28 cellular contexts compared by ENCODE assay signal in genomic region chr19:3897936-3898335, GRCh38. TPM values are rescaled to one million over a fixed set of nuclear protein-coding genes. Genes with fewer than 3 reads are reported as not detected.
DNase-seq lines count a peak whose midpoint lies in the region; ATAC-seq and TF ChIP-seq lines count a peak whose summit lies in the region.
"Had no signal": no experiment of that assay in that cellular context is flagged by ENCODE, and none has a peak within 500 bp of the region (broad histone marks: within the 10 kb centered on the region; RNA-seq: fewer than 3 reads in every experiment).

No MANE protein-coding gene starts in this region.

- H3K4me1 Mint-ChIP-seq in activated CD4-positive, alpha-beta T cell treated with anti-CD3 and anti-CD28 coated beads, Interleukin-2, amount 10 ng/mL, durations not matched to agents 7 days and 5 days, result peaks cover 4% of the 10 kb centered on the region
- H3K4me1 Mint-ChIP-seq in CD8-positive, alpha-beta memory T cell, result peaks cover 7 to 10% (median 8%) of the 10 kb centered on the region in 3 donors
- peaks cover 4% of the 10 kb centered on the region for H3K4me1 Mint-ChIP-seq in activated CD8-positive, alpha-beta T cell treated with anti-CD3 and anti-CD28 coated beads for 36 hours (ENCODE audit: low read depth)
- peaks cover 6 to 8% of the 10 kb centered on the region in 2 donors for H3K4me1 Mint-ChIP-seq in natural killer cell treated with Interleukin-12 subunit alpha and Interleukin-12 subunit beta and Interleukin-15 and Interleukin-18, amount 100 ng/mL, for 72 hours (ENCODE audit: low read depth in 2 of 2)

- peaks cover 5% of the 10 kb centered on the region for H3K9me3 Mint-ChIP-seq in activated CD4-positive, alpha-beta T cell treated with anti-CD3 and anti-CD28 coated beads, Interleukin-2, amount 10 ng/mL, durations not matched to agents 7 days and 5 days
- peaks cover 0 to 4% (median 0%) of the 10 kb centered on the region in 5 donors for H3K9me3 Mint-ChIP-seq in CD8-positive, alpha-beta memory T cell
- peaks cover 1% of the 10 kb centered on the region for H3K9me3 Mint-ChIP-seq in activated CD8-positive, alpha-beta T cell treated with anti-CD3 and anti-CD28 coated beads for 36 hours
- no peaks in the 10 kb centered on the region for H3K9me3 Mint-ChIP-seq in natural killer cell treated with Interleukin-12 subunit alpha and Interleukin-12 subunit beta and Interleukin-15 and Interleukin-18, amount 100 ng/mL, for 72 hours

- no peaks in the 10 kb centered on the region for H3K36me3 ChIP-seq in CD8-positive, alpha-beta memory T cell (ENCODE audit: insufficient read depth, low read length)
- H3K36me3 ChIP-seq: BLaER1 had no signal

- no peaks in the 10 kb centered on the region for H3K9me3 ChIP-seq in CD8-positive, alpha-beta memory T cell (ENCODE audit: low read length)

- H3K27ac ChIP-seq in CD8-positive, alpha-beta memory T cell (ENCODE audit: low read depth, low read length), result no peak overlapping the region
- H3K27ac ChIP-seq: BLaER1, RWPE1 had no signal

- TF ChIP-seq CTCF in activated CD8-positive, alpha-beta T cell treated with anti-CD3 and anti-CD28 coated beads for 36 hours (IDR thresholded peaks at IDR 0.05), result no peak

- H3K4me3 ChIP-seq in CD8-positive, alpha-beta memory T cell (ENCODE audit: low read length), result no peak overlapping the region
- H3K4me3 ChIP-seq: BLaER1 had no signal

- intact Hi-C loops in activated CD8-positive, alpha-beta T cell treated with anti-CD3 and anti-CD28 coated beads for 36 hours (cut with micrococcal nuclease), result no loop called here

- H3K36me3 Mint-ChIP-seq in activated CD4-positive, alpha-beta T cell treated with anti-CD3 and anti-CD28 coated beads, Interleukin-2, amount 10 ng/mL, durations not matched to agents 7 days and 5 days (ENCODE audit: low read depth), result no peaks in the 10 kb centered on the region
- no peaks in the 10 kb centered on the region for H3K36me3 Mint-ChIP-seq in CD8-positive, alpha-beta memory T cell
- no peaks in the 10 kb centered on the region for H3K36me3 Mint-ChIP-seq in activated CD8-positive, alpha-beta T cell treated with anti-CD3 and anti-CD28 coated beads for 36 hours (ENCODE audit: low read depth)
- no peaks in the 10 kb centered on the region for H3K36me3 Mint-ChIP-seq in natural killer cell treated with Interleukin-12 subunit alpha and Interleukin-12 subunit beta and Interleukin-15 and Interleukin-18, amount 100 ng/mL, for 72 hours
- H3K36me3 Mint-ChIP-seq: CD4-positive, CD25-positive, alpha-beta regulatory T cell; IgD-negative memory B cell had no signal

- H3K27me3 ChIP-seq in CD8-positive, alpha-beta memory T cell (ENCODE audit: insufficient read depth, low read length, poor library complexity, severe bottlenecking), result no peaks in the 10 kb centered on the region
- H3K27me3 ChIP-seq: BLaER1 had no signal

- peaks cover 2% of the 10 kb centered on the region for H3K27me3 Mint-ChIP-seq in activated CD4-positive, alpha-beta T cell treated with anti-CD3 and anti-CD28 coated beads, Interleukin-2, amount 10 ng/mL, durations not matched to agents 7 days and 5 days
- peaks cover 0 to 7% of the 10 kb centered on the region in 2 donors for H3K27me3 Mint-ChIP-seq in CD8-positive, alpha-beta memory T cell
- H3K27me3 Mint-ChIP-seq in activated CD8-positive, alpha-beta T cell treated with anti-CD3 and anti-CD28 coated beads for 36 hours, result no peaks in the 10 kb centered on the region
- peaks cover 0 to 2% of the 10 kb centered on the region in 2 donors for H3K27me3 Mint-ChIP-seq in natural killer cell treated with Interleukin-12 subunit alpha and Interleukin-12 subunit beta and Interleukin-15 and Interleukin-18, amount 100 ng/mL, for 72 hours
- H3K27me3 Mint-ChIP-seq: CD4-positive, CD25-positive, alpha-beta regulatory T cell; IgD-negative memory B cell had no signal

- no peak overlapping the region for H3K4me3 Mint-ChIP-seq in activated CD4-positive, alpha-beta T cell treated with anti-CD3 and anti-CD28 coated beads, Interleukin-2, amount 10 ng/mL, durations not matched to agents 7 days and 5 days
- peak overlapping the region in 5 of 7 donors; percentile 8 to 72 (median 36) for H3K4me3 Mint-ChIP-seq in CD8-positive, alpha-beta memory T cell
- no peak overlapping the region for H3K4me3 Mint-ChIP-seq in activated CD8-positive, alpha-beta T cell treated with anti-CD3 and anti-CD28 coated beads for 36 hours
- H3K4me3 Mint-ChIP-seq in natural killer cell treated with Interleukin-12 subunit alpha and Interleukin-12 subunit beta and Interleukin-15 and Interleukin-18, amount 100 ng/mL, for 72 hours, result peak overlapping the region; percentile 13
- H3K4me3 Mint-ChIP-seq: CD4-positive, CD25-positive, alpha-beta regulatory T cell; IgD-negative memory B cell had no signal

- peak; percentile 43 for DNase-seq in activated CD4-positive, alpha-beta T cell treated with anti-CD3 and anti-CD28 coated beads, Interleukin-2, amount 10 ng/mL, durations not matched to agents 7 days and 5 days
- DNase-seq in activated CD4-positive, alpha-beta T cell treated with anti-CD3 and anti-CD28 coated beads, Interleukin-2, amount 50 U/mL, for 4 hours, result no peak
- DNase-seq in CD8-positive, alpha-beta memory T cell, result peak in 2 of 5 donors; percentile 11 to 29
- DNase-seq in activated CD8-positive, alpha-beta T cell treated with anti-CD3 and anti-CD28 coated beads for 36 hours, result peak; percentile 40
- no peak for DNase-seq in natural killer cell treated with Interleukin-12 subunit alpha and Interleukin-12 subunit beta and Interleukin-15 and Interleukin-18, amount 100 ng/mL, for 72 hours (ENCODE audit: low spot score)
- DNase-seq in GM03348 (ENCODE audit: low spot score), result no peak
- DNase-seq: Caco-2, DMS 273 treated with DMSO at 0.1 percent for 48 hours, DMS79, GF-D8, HCEC 1CT, NCI-H1048, NCI-H1417, NCI-H1694, NCI-H2081, NCI-H2227 treated with DMSO at 0.1 percent for 48 hours, NCI-H526 treated with DMSO at 0.1 percent for 48 hours, SHP77 had no signal

- H3K4me1 ChIP-seq in CD8-positive, alpha-beta memory T cell (ENCODE audit: insufficient read depth, low read length), result no peaks in the 10 kb centered on the region
- H3K4me1 ChIP-seq: BLaER1, Caco-2 had no signal

- POLR2A ChIA-PET in activated CD4-positive, alpha-beta T cell treated with anti-CD3 and anti-CD28 coated beads, Interleukin-2, amount 10 ng/mL, durations not matched to agents 7 days and 5 days (lab: Charles Lee), result no interaction called here
- POLR2A ChIA-PET in CD8-positive, alpha-beta memory T cell (lab: Charles Lee), result no interaction called here
- POLR2A ChIA-PET in activated CD8-positive, alpha-beta T cell treated with anti-CD3 and anti-CD28 coated beads for 36 hours (lab: Charles Lee), result interaction anchor here (0.6 kb wide), 1 partner anchor 145 kb away, joined by 3 read pairs; no protein-coding TSS in a partner anchor

- no peak overlapping the region for H3K27ac Mint-ChIP-seq in activated CD4-positive, alpha-beta T cell treated with anti-CD3 and anti-CD28 coated beads, Interleukin-2, amount 10 ng/mL, durations not matched to agents 7 days and 5 days
- H3K27ac Mint-ChIP-seq in CD8-positive, alpha-beta memory T cell, result peak overlapping the region in 4 of 8 donors; percentile 18 to 59 (median 25)
- H3K27ac Mint-ChIP-seq in activated CD8-positive, alpha-beta T cell treated with anti-CD3 and anti-CD28 coated beads for 36 hours, result no peak overlapping the region
- no peak overlapping the region for H3K27ac Mint-ChIP-seq in natural killer cell treated with Interleukin-12 subunit alpha and Interleukin-12 subunit beta and Interleukin-15 and Interleukin-18, amount 100 ng/mL, for 72 hours
- H3K27ac Mint-ChIP-seq: CD4-positive, CD25-positive, alpha-beta regulatory T cell had no signal

- ATAC-seq in activated CD8-positive, alpha-beta T cell treated with anti-CD3 and anti-CD28 coated beads for 36 hours, result peak; percentile 49
- ATAC-seq in natural killer cell treated with Interleukin-12 subunit alpha and Interleukin-12 subunit beta and Interleukin-15 and Interleukin-18, amount 100 ng/mL, for 72 hours, result peak; percentile 80 to 82
- no peak for ATAC-seq in HG03520 (IDR thresholded peaks at IDR 0.05; ENCODE audit: unreplicated experiment)
- ATAC-seq: Panc1 had no signal

- CTCF ChIA-PET in activated CD4-positive, alpha-beta T cell treated with anti-CD3 and anti-CD28 coated beads, Interleukin-2, amount 10 ng/mL, durations not matched to agents 7 days and 5 days (lab: Charles Lee), result no interaction called here
- CTCF ChIA-PET in CD8-positive, alpha-beta memory T cell (lab: Charles Lee), result interaction anchor here (0.9 kb wide), 1 partner anchor 16 kb away, joined by 3 read pairs; no protein-coding TSS in a partner anchor
- CTCF ChIA-PET in activated CD8-positive, alpha-beta T cell treated with anti-CD3 and anti-CD28 coated beads for 36 hours (lab: Charles Lee), result no interaction called here

RNA-seq across cellular contexts. Expression of gene ATCAY, which starts 17.5 kb away (rescaled TPM):
- total RNA-seq in activated CD4-positive, alpha-beta T cell treated with anti-CD3 and anti-CD28 coated beads, Interleukin-2, amount 10 ng/mL, durations not matched to agents 7 days and 5 days, result not detected
- total RNA-seq in CD8-positive, alpha-beta memory T cell, result not detected
- polyA plus RNA-seq in CD8-positive, alpha-beta memory T cell, result not detected
- not detected for total RNA-seq in activated CD8-positive, alpha-beta T cell treated with anti-CD3 and anti-CD28 coated beads for 36 hours
- total RNA-seq in natural killer cell treated with Interleukin-12 subunit alpha and Interleukin-12 subunit beta and Interleukin-15 and Interleukin-18, amount 100 ng/mL, for 72 hours, result not detected
- total RNA-seq: Caco-2; CD4-positive, CD25-positive, alpha-beta regulatory T cell; NCI-H460; OCI-LY7; SK-MEL-5 had no signal
- polyA plus RNA-seq: CD4-positive, CD25-positive, alpha-beta regulatory T cell; IgD-negative memory B cell had no signal

RNA-seq across cellular contexts. Expression of gene ZFR2, which starts 29.1 kb away (rescaled TPM):
- under 1 TPM in 1 of 2 experiments, not detected in 1; 0.37 TPM for total RNA-seq in activated CD4-positive, alpha-beta T cell treated with anti-CD3 and anti-CD28 coated beads, Interleukin-2, amount 10 ng/mL, durations not matched to agents 7 days and 5 days
- total RNA-seq in CD8-positive, alpha-beta memory T cell, result under 1 TPM; 0.57 to 0.71 TPM
- polyA plus RNA-seq in CD8-positive, alpha-beta memory T cell, result 4.8 TPM
- total RNA-seq in activated CD8-positive, alpha-beta T cell treated with anti-CD3 and anti-CD28 coated beads for 36 hours, result under 1 TPM in 1 of 2 experiments, not detected in 1; 0.23 TPM
- 1 to 10 TPM in 1 of 2 donors, under 1 TPM in 1; 0.67 to 1.4 TPM for total RNA-seq in natural killer cell treated with Interleukin-12 subunit alpha and Interleukin-12 subunit beta and Interleukin-15 and Interleukin-18, amount 100 ng/mL, for 72 hours
- total RNA-seq: Caco-2; CD4-positive, CD25-positive, alpha-beta regulatory T cell; NCI-H460; OCI-LY7 had no signal
- polyA plus RNA-seq: AG04450 had no signal

RNA-seq across cellular contexts. Expression of gene NMRK2, which starts 34.9 kb away (rescaled TPM):
- not detected for total RNA-seq in activated CD4-positive, alpha-beta T cell treated with anti-CD3 and anti-CD28 coated beads, Interleukin-2, amount 10 ng/mL, durations not matched to agents 7 days and 5 days
- not detected for total RNA-seq in CD8-positive, alpha-beta memory T cell
- polyA plus RNA-seq in CD8-positive, alpha-beta memory T cell, result not detected
- total RNA-seq in activated CD8-positive, alpha-beta T cell treated with anti-CD3 and anti-CD28 coated beads for 36 hours, result not detected
- not detected for total RNA-seq in natural killer cell treated with Interleukin-12 subunit alpha and Interleukin-12 subunit beta and Interleukin-15 and Interleukin-18, amount 100 ng/mL, for 72 hours
- total RNA-seq: Caco-2; CD4-positive, CD25-positive, alpha-beta regulatory T cell; NCI-H460; OCI-LY7 had no signal
- polyA plus RNA-seq: AG04450; CD4-positive, CD25-positive, alpha-beta regulatory T cell; IgD-negative memory B cell had no signal

Comparison
In these comparisons a context has a peak if more than half of its experiments do, and no peak if none do; other contexts are left out.
1. DNase-seq: peak in activated CD4-positive, alpha-beta T cell treated with anti-CD3 and anti-CD28 coated beads, Interleukin-2, amount 10 ng/mL, durations not matched to agents 7 days and 5 days (single experiment) and activated CD8-positive, alpha-beta T cell treated with anti-CD3 and anti-CD28 coated beads for 36 hours (single experiment); none in activated CD4-positive, alpha-beta T cell treated with anti-CD3 and anti-CD28 coated beads, Interleukin-2, amount 50 U/mL, for 4 hours (0 of 2), natural killer cell treated with Interleukin-12 subunit alpha and Interleukin-12 subunit beta and Interleukin-15 and Interleukin-18, amount 100 ng/mL, for 72 hours (single experiment) and GM03348 (single experiment).
2. H3K4me3 Mint-ChIP-seq: peak in CD8-positive, alpha-beta memory T cell (5 of 7) and natural killer cell treated with Interleukin-12 subunit alpha and Interleukin-12 subunit beta and Interleukin-15 and Interleukin-18, amount 100 ng/mL, for 72 hours (single experiment); none in activated CD4-positive, alpha-beta T cell treated with anti-CD3 and anti-CD28 coated beads, Interleukin-2, amount 10 ng/mL, durations not matched to agents 7 days and 5 days (single experiment) and activated CD8-positive, alpha-beta T cell treated with anti-CD3 and anti-CD28 coated beads for 36 hours (single experiment).